In genomic region chr19:38324431-38324830, GRCh38 we compare ENCODE assay signal across 13 cellular contexts. TPM values are rescaled to one million over a fixed set of nuclear protein-coding genes. Genes with fewer than 3 reads are reported as not detected.
DNase-seq lines count a peak whose midpoint lies in the region; ATAC-seq and TF ChIP-seq lines count a peak whose summit lies in the region.
"Had no signal": no experiment of that assay in that cellular context is flagged by ENCODE, and none has a peak within 500 bp of the region (broad histone marks: within the 10 kb centered on the region; RNA-seq: fewer than 3 reads in every experiment).

No MANE protein-coding gene starts in this region.

- intact Hi-C loops in sigmoid colon (cut with DNase I) = no loop called here

- H3K4me3 ChIP-seq in epithelial cell of esophagus (ENCODE audit: low read length) (no peak overlapping the region), sigmoid colon (no peak overlapping the region)
- H3K4me3 ChIP-seq: HAP-1 had no signal

- TF ChIP-seq CTCF in RWPE1 (conservative IDR thresholded peaks at IDR 0.05; ENCODE audit: low read depth) (no peak), epithelial cell of esophagus (IDR thresholded peaks at IDR 0.05; ENCODE audit: insufficient read depth, low read depth, low read length, missing control alignments) (no peak), sigmoid colon (IDR thresholded peaks at IDR 0.05) (no peak)

- no peak for ATAC-seq in GM21737 (IDR thresholded peaks at IDR 0.05; ENCODE audit: unreplicated experiment)
- ATAC-seq: CD8-positive, alpha-beta T cell had no signal

- CTCF ChIA-PET in RWPE1 (lab: Yijun Ruan, JAX) = interaction anchor here (0.6 to 1.0 kb wide), 2 partner anchors 15 to 80 kb away, joined by 3 read pairs; no protein-coding TSS in a partner anchor

- H3K9me3 ChIP-seq in sigmoid colon = no peaks in the 10 kb centered on the region
- H3K9me3 ChIP-seq: HAP-1 had no signal

- no peaks in the 10 kb centered on the region for H3K27me3 ChIP-seq in sigmoid colon

- TF ChIP-seq POLR2A in sigmoid colon (IDR thresholded peaks at IDR 0.05) = no peak

- H3K36me3 ChIP-seq in sigmoid colon = peaks cover 17 to 44% (median 24%) of the 10 kb centered on the region in 4 donors

- peak overlapping the region; percentile 60 for H3K27ac ChIP-seq in RWPE1
- H3K27ac ChIP-seq in sigmoid colon = peak overlapping the region in 3 of 4 donors; percentile 90 to 98 (median 92)

- POLR2A ChIA-PET in RWPE1 (lab: Yijun Ruan, JAX; ENCODE audit: low non-redundant PET) = interaction anchor here (0.6 kb wide), 1 partner anchor 190 kb away, joined by 5 read pairs; no protein-coding TSS in a partner anchor

- H3K4me1 ChIP-seq in sigmoid colon = peaks cover 0 to 41% (median 33%) of the 10 kb centered on the region in 4 donors

- DNase-seq in RWPE1 (ENCODE audit: low spot score) (peak; percentile 38), epithelial cell of esophagus (ENCODE audit: low read depth) (peak; percentile 68), sigmoid colon (no peak), mesenteric fat pad (ENCODE audit: low spot score) (no peak)
- DNase-seq: CD8-positive, alpha-beta T cell; COR-L47; DMS153; DMS79 treated with DMSO at 0.1 percent for 48 hours; EL; GDM1 had no signal

- no peak for TF ChIP-seq EP300 in sigmoid colon (IDR thresholded peaks at IDR 0.05)

- 89 to 95% methylated on average over 4 of the region's 4 CpGs for WGBS in sigmoid colon, 2 donors

RNA-seq across cellular contexts. Expression of gene KCNK6, which starts 4.8 kb away (rescaled TPM):
- total RNA-seq in sigmoid colon = 10 to 100 TPM in 3 of 4 donors, 1 to 10 TPM in 1; 6.6 to 24.6 (median 14.2) TPM
- 10 to 100 TPM in 1 of 3 donors, 1 to 10 TPM in 2; 5.4 to 20.6 (median 6.0) TPM for polyA plus RNA-seq in sigmoid colon
- 14.3 TPM for total RNA-seq in mesenteric fat pad
- total RNA-seq: A673 had no signal

RNA-seq across cellular contexts. Expression of gene YIF1B, which starts 8.7 kb away (rescaled TPM):
- total RNA-seq in sigmoid colon (10 to 100 TPM; 12.5 to 22.5 (median 15.8) TPM), mesenteric fat pad (36.5 TPM)
- 10 to 100 TPM; 13.8 to 77.5 (median 14.3) TPM for polyA plus RNA-seq in sigmoid colon

RNA-seq across cellular contexts. Expression of gene CATSPERG, which starts 11.2 kb away (rescaled TPM):
- 1 to 10 TPM; 2.3 to 5.5 (median 4.4) TPM for total RNA-seq in sigmoid colon
- 1 to 10 TPM in 1 of 3 donors, under 1 TPM in 1, not detected in 1; 0.69 to 7.7 TPM for polyA plus RNA-seq in sigmoid colon
- total RNA-seq in mesenteric fat pad = 3.2 TPM

RNA-seq across cellular contexts. Expression of gene C19orf33, which starts 20.4 kb away (rescaled TPM):
- total RNA-seq in sigmoid colon (10 to 100 TPM in 1 of 4 donors, 1 to 10 TPM in 1, not detected in 2; 5.8 to 18.2 TPM), mesenteric fat pad (2.2 TPM)
- polyA plus RNA-seq in sigmoid colon = 1,000 to 10,000 TPM in 2 of 3 donors, 100 to 1,000 TPM in 1; 704 to 2,364 (median 1,405) TPM
- total RNA-seq: A673; CD8-positive, alpha-beta T cell had no signal

RNA-seq across cellular contexts. Expression of gene PSMD8, which starts 49.9 kb away (rescaled TPM):
- total RNA-seq in sigmoid colon = 100 to 1,000 TPM; 129 to 271 (median 158) TPM
- 100 to 1,000 TPM; 125 to 158 (median 147) TPM for polyA plus RNA-seq in sigmoid colon
- total RNA-seq in mesenteric fat pad = 288 TPM

Comparison
In these comparisons a context has a peak if more than half of its experiments do, and no peak if none do; other contexts are left out.
1. DNase-seq: peak in RWPE1 (single experiment) and epithelial cell of esophagus (single experiment); none in sigmoid colon (single experiment) and mesenteric fat pad (single experiment).